ENCODE assay signal across 8 cellular contexts in genomic region chr7:101602484-101603241, GRCh38. TPM values are rescaled to one million over a fixed set of nuclear protein-coding genes. Genes with fewer than 3 reads are reported as not detected.
A peak's percentile ranks its signal among the peaks of the same experiment; 100 is the strongest.
DNase-seq lines count a peak whose midpoint lies in the region; ATAC-seq and TF ChIP-seq lines count a peak whose summit lies in the region.

No MANE protein-coding gene starts in this region.

- POLR2A ChIA-PET in HEK293T (lab: Yijun Ruan, JAX): no interaction called here
- POLR2A ChIA-PET in activated CD8-positive, alpha-beta T cell treated with anti-CD3 and anti-CD28 coated beads, Interleukin-2, amount 10 ng/mL, durations not matched to agents 7 days and 5 days (lab: Charles Lee): no interaction called here

- DNase-seq in CMK (ENCODE audit: low read depth): peak; percentile 48
- DNase-seq in HEK293T (ENCODE audit: extremely low spot score): peak; percentile 86
- peak; percentile 44 for DNase-seq in NCI-H774 (lab: John Stamatoyannopoulos, UW)
- DNase-seq in activated CD8-positive, alpha-beta T cell treated with anti-CD3 and anti-CD28 coated beads, Interleukin-2, amount 10 ng/mL, durations not matched to agents 7 days and 5 days: peak; percentile 76
- peak; percentile 56 to 65 (median 56) for DNase-seq in effector memory CD8-positive, alpha-beta T cell
- peak; percentile 76 to 93 for DNase-seq in mesothelial cell of epicardium (ENCODE audit: low spot score in 2 of 2, unreplicated experiment in 2 of 2)
- peak; percentile 19 to 49 for DNase-seq in stimulated activated CD8-positive, alpha-beta memory T cell treated with anti-CD3 and anti-CD28 coated beads, Interleukin-2, amount 100 ng/mL, for 1 hour (ENCODE audit: low read depth in 2 of 2)

- TF ChIP-seq CTCF in mesothelial cell of epicardium (IDR thresholded peaks at IDR 0.05; ENCODE audit: unreplicated experiment): peak; percentile 76

- H3K4me3 Mint-ChIP-seq in activated CD8-positive, alpha-beta T cell treated with anti-CD3 and anti-CD28 coated beads, Interleukin-2, amount 10 ng/mL, durations not matched to agents 7 days and 5 days: no peak overlapping the region
- H3K4me3 Mint-ChIP-seq in effector memory CD8-positive, alpha-beta T cell: no peak overlapping the region
- no peak overlapping the region for H3K4me3 Mint-ChIP-seq in mesothelial cell of epicardium

- CTCF ChIA-PET in HEK293T (lab: Yijun Ruan, JAX): interaction anchor here (0.6 to 2.0 kb wide), 5 partner anchors 11 to 66 kb away, joined by 3 to 5 read pairs (median 4); no protein-coding TSS in a partner anchor
- CTCF ChIA-PET in activated CD8-positive, alpha-beta T cell treated with anti-CD3 and anti-CD28 coated beads, Interleukin-2, amount 10 ng/mL, durations not matched to agents 7 days and 5 days (lab: Charles Lee): interaction anchor here (0.6 to 2.5 kb wide), 13 partner anchors 11 to 668 kb away, joined by 3 to 15 read pairs (median 4); no protein-coding TSS in a partner anchor

- H3K36me3 Mint-ChIP-seq in activated CD8-positive, alpha-beta T cell treated with anti-CD3 and anti-CD28 coated beads, Interleukin-2, amount 10 ng/mL, durations not matched to agents 7 days and 5 days (ENCODE audit: low read depth): no peaks in the 10 kb centered on the region
- no peaks in the 10 kb centered on the region for H3K36me3 Mint-ChIP-seq in effector memory CD8-positive, alpha-beta T cell (ENCODE audit: insufficient read depth)
- H3K36me3 Mint-ChIP-seq in mesothelial cell of epicardium: no peaks in the 10 kb centered on the region

- H3K27ac Mint-ChIP-seq in activated CD8-positive, alpha-beta T cell treated with anti-CD3 and anti-CD28 coated beads, Interleukin-2, amount 10 ng/mL, durations not matched to agents 7 days and 5 days: no peak overlapping the region
- H3K27ac Mint-ChIP-seq in effector memory CD8-positive, alpha-beta T cell: peak overlapping the region in 1 of 2 donors; percentile 46
- no peak overlapping the region for H3K27ac Mint-ChIP-seq in mesothelial cell of epicardium

- H3K27me3 Mint-ChIP-seq in activated CD8-positive, alpha-beta T cell treated with anti-CD3 and anti-CD28 coated beads, Interleukin-2, amount 10 ng/mL, durations not matched to agents 7 days and 5 days (ENCODE audit: low read depth): no peaks in the 10 kb centered on the region
- peaks cover 0 to 23% of the 10 kb centered on the region in 2 donors for H3K27me3 Mint-ChIP-seq in effector memory CD8-positive, alpha-beta T cell
- peaks cover 26% of the 10 kb centered on the region for H3K27me3 Mint-ChIP-seq in mesothelial cell of epicardium (ENCODE audit: low read depth)

- no peaks in the 10 kb centered on the region for H3K4me1 Mint-ChIP-seq in activated CD8-positive, alpha-beta T cell treated with anti-CD3 and anti-CD28 coated beads, Interleukin-2, amount 10 ng/mL, durations not matched to agents 7 days and 5 days (ENCODE audit: low read depth)
- H3K4me1 Mint-ChIP-seq in effector memory CD8-positive, alpha-beta T cell (ENCODE audit: low read depth in 2 of 2): peaks cover 0 to 5% of the 10 kb centered on the region in 2 donors
- peaks cover 22% of the 10 kb centered on the region for H3K4me1 Mint-ChIP-seq in mesothelial cell of epicardium

- ATAC-seq in activated CD8-positive, alpha-beta T cell treated with anti-CD3 and anti-CD28 coated beads, Interleukin-2, amount 10 ng/mL, durations not matched to agents 7 days and 5 days: peak; percentile 89
- ATAC-seq in effector memory CD8-positive, alpha-beta T cell (replicated peaks): peak; percentile 65
- no peak for ATAC-seq in GM21717 (IDR thresholded peaks at IDR 0.05; ENCODE audit: unreplicated experiment)

- H3K9me3 Mint-ChIP-seq in activated CD8-positive, alpha-beta T cell treated with anti-CD3 and anti-CD28 coated beads, Interleukin-2, amount 10 ng/mL, durations not matched to agents 7 days and 5 days (ENCODE audit: insufficient read depth): no peaks in the 10 kb centered on the region
- no peaks in the 10 kb centered on the region for H3K9me3 Mint-ChIP-seq in effector memory CD8-positive, alpha-beta T cell
- H3K9me3 Mint-ChIP-seq in mesothelial cell of epicardium: no peaks in the 10 kb centered on the region

TF ChIP-seq in HEK293T, 16 proteins besides CTCF, POLR2A, EP300 and RAD21:
- no peak for TF ChIP-seq ARNT (IDR thresholded peaks at IDR 0.05)
- TF ChIP-seq NFRKB (IDR thresholded peaks at IDR 0.05): no peak
- no peak for TF ChIP-seq FOXM1 (IDR thresholded peaks at IDR 0.05; ENCODE audit: borderline replicate concordance)
- no peak for TF ChIP-seq LEF1 (IDR thresholded peaks at IDR 0.05; ENCODE audit: borderline replicate concordance)
- no peak for TF ChIP-seq ELF4 (IDR thresholded peaks at IDR 0.05)
- no peak for TF ChIP-seq SP1 (IDR thresholded peaks at IDR 0.05)
- TF ChIP-seq FOXA1 (IDR thresholded peaks at IDR 0.05): no peak
- no peak for TF ChIP-seq BHLHE40 (IDR thresholded peaks at IDR 0.05; ENCODE audit: borderline replicate concordance)
- no peak for TF ChIP-seq CTBP1 (IDR thresholded peaks at IDR 0.05; ENCODE audit: borderline replicate concordance)
- no peak for TF ChIP-seq HDGF (IDR thresholded peaks at IDR 0.05; ENCODE audit: borderline replicate concordance)
- TF ChIP-seq FOXK2 (IDR thresholded peaks at IDR 0.05): no peak
- no peak for TF ChIP-seq SUZ12 (IDR thresholded peaks at IDR 0.05)
- TF ChIP-seq PKNOX1 (IDR thresholded peaks at IDR 0.05): no peak
- TF ChIP-seq L3MBTL2 (conservative IDR thresholded peaks at IDR 0.05): no peak
- no peak for TF ChIP-seq TARDBP (IDR thresholded peaks at IDR 0.05)
- no peak for TF ChIP-seq ZNF384 (IDR thresholded peaks at IDR 0.05)

RNA-seq across cellular contexts. Expression of gene MYL10, which starts 26.4 kb away (rescaled TPM):
- not detected for total RNA-seq in activated CD8-positive, alpha-beta T cell treated with anti-CD3 and anti-CD28 coated beads, Interleukin-2, amount 10 ng/mL, durations not matched to agents 7 days and 5 days
- total RNA-seq in mesothelial cell of epicardium: not detected in 3 replicates

Comparison
In these comparisons a context has a peak if more than half of its experiments do, and no peak if none do; other contexts are left out.
1. DNase-seq: peak in every context shown above with its lines; median percentile 86 in HEK293T; 84 in mesothelial cell of epicardium; 76 in activated CD8-positive, alpha-beta T cell treated with anti-CD3 and anti-CD28 coated beads, Interleukin-2, amount 10 ng/mL, durations not matched to agents 7 days and 5 days; 56 in effector memory CD8-positive, alpha-beta T cell; 48 in CMK; 44 in NCI-H774; 34 in stimulated activated CD8-positive, alpha-beta memory T cell treated with anti-CD3 and anti-CD28 coated beads, Interleukin-2, amount 100 ng/mL, for 1 hour.